ENCODE assay signal across 1 cellular context in the genomic region with DNA sequence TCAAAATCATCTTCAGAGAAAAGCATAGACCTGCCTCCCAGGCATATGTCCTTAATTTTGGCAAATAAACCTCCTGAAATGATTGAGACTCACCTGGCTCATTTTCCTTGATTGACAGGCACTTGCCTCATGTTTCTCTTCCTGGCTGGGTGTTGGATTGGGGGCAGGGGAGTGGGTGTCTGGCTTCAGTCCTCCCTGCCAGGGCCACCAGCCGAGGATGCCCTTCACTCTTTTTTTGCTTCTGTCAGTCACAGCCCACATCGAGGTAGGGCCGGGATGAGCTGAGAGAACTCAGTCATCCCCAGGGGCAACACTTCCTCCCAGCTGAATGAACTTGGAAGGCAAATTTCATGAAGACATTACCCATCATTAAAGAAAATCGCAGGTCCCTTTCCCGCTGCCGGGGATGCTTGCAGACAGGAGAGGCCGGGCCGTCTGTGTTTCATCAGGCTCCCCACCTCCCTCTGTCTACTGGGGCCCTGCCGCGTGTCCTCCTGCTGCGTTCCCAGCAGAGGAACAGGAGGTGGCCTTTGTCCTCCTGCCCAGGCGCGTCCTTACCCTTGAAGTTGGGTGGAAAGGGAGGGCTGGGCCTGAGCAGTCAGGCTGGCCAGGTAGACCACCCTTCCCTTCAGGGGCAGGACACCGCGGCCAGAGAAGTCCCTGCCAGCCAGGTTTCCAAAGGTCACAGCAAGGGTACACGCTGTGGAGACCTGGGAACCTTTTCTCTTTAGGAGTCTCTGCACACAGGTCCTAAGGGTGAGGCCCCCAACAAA.
TF ChIP-seq lines count a peak whose summit lies in the region.

No MANE protein-coding gene starts in this region.

TF ChIP-seq in K562, 482 proteins besides CTCF, POLR2A, EP300 and RAD21:
- TF ChIP-seq MED1 (CRISPR knock-in tag; IDR thresholded peaks at IDR 0.05; ENCODE audit: borderline replicate concordance) (no peak), ZNF12 (CRISPR knock-in tag; IDR thresholded peaks at IDR 0.05) (no peak), PKNOX1 (IDR thresholded peaks at IDR 0.05) (peak; percentile 63)
TF ChIP-seq in K562: peak in this region for 1.
